In genomic region chr3:32106132-32106928, GRCh38 we compare ENCODE assay signal across 8 cellular contexts. TPM values are rescaled to one million over a fixed set of nuclear protein-coding genes. Genes with fewer than 3 reads are reported as not detected.
DNase-seq lines count a peak whose midpoint lies in the region; ATAC-seq and TF ChIP-seq lines count a peak whose summit lies in the region.

Gene GPD1L, plus strand, starts transcription at chr3:32106620. Its CDS starts 92 bp downstream, at chr3:32106712.

- H3F3A ChIP-seq in OCI-LY1 (ENCODE audit: insufficient read depth, low read length), result no peaks in the 10 kb centered on the region

- peak within 1 kb of the TSS; percentile 69 for H3K27ac Mint-ChIP-seq in mesothelial cell of epicardium

- no peak within 1 kb of the TSS for H3K9ac ChIP-seq in HUES6 (ENCODE audit: low read length)
- peak within 1 kb of the TSS; percentile 72 for H3K9ac ChIP-seq in OCI-LY1 (ENCODE audit: low read length)

- H2AFZ ChIP-seq in OCI-LY1 (ENCODE audit: low read length), result peak within 1 kb of the TSS; percentile 99

- H3K4me3 ChIP-seq in HUES6 (ENCODE audit: low read depth, low read length) (peak within 1 kb of the TSS; percentile 79), OCI-LY1 (ENCODE audit: low read depth, low read length, poor library complexity, severe bottlenecking) (peak within 1 kb of the TSS; percentile 87)

- no peaks in the 10 kb centered on the region for H4K20me1 ChIP-seq in OCI-LY1 (ENCODE audit: insufficient read depth, low read length)

- peaks cover 22% of the 10 kb centered on the region for H3K27me3 ChIP-seq in HUES6 (ENCODE audit: control insufficient read depth, insufficient read depth, low read length)
- H3K27me3 ChIP-seq in OCI-LY1 (ENCODE audit: insufficient read depth, low read length), result no peaks in the 10 kb centered on the region

- peaks cover 5% of the 10 kb centered on the region; the same call in 1 of the 2 replicates for H3K79me2 ChIP-seq in OCI-LY1 (ENCODE audit: insufficient read depth, low read length)

- in situ Hi-C loops in Caki2 (cut with HindIII; ENCODE audit: low pct_unique_long_range_greater_than_20kb, low sequenced_read_pairs) (loop anchor here (10.0 kb wide), 1 partner anchor 122 kb away; the partner anchor contains the start of genes OSBPL10 and ZNF860), endometrial microvascular endothelial cells (cut with HindIII; ENCODE audit: inconsistent ontology term, low pct_unique_long_range_greater_than_20kb, low sequenced_read_pairs) (no loop called here)

- H3K36me3 ChIP-seq in HUES6 (ENCODE audit: control insufficient read depth, insufficient read depth, low read length) (no peaks in the 10 kb centered on the region), OCI-LY1 (ENCODE audit: insufficient read depth, low read length) (no peaks in the 10 kb centered on the region)

- TF ChIP-seq CTCF in OCI-LY1 (IDR thresholded peaks at IDR 0.05; ENCODE audit: low read length) (no peak), mesothelial cell of epicardium (IDR thresholded peaks at IDR 0.05; ENCODE audit: unreplicated experiment) (no peak)

- no peaks in the 10 kb centered on the region for H3K9me2 ChIP-seq in OCI-LY1 (ENCODE audit: low read depth, low read length)

- peaks cover 9% of the 10 kb centered on the region; the same call in 1 of the 2 replicates for H3K4me1 ChIP-seq in HUES6 (ENCODE audit: control insufficient read depth, insufficient read depth, low read length)
- peaks cover 26% of the 10 kb centered on the region for H3K4me1 ChIP-seq in OCI-LY1 (ENCODE audit: insufficient read depth, low read length, severe bottlenecking)

- peak; percentile 90 for DNase-seq in Caki2 (ENCODE audit: low read depth)
- peak; percentile 93 for DNase-seq in activated CD8-positive, alpha-beta memory T cell treated with anti-CD3 and anti-CD28 coated beads, Interleukin-2, amount 50 U/mL, for 4 hours
- DNase-seq in mesothelial cell of epicardium (ENCODE audit: low spot score in 2 of 2, unreplicated experiment in 2 of 2), result peak; percentile 84 to 91
- DNase-seq in stimulated activated CD8-positive, alpha-beta memory T cell treated with anti-CD3 and anti-CD28 coated beads, Interleukin-15, amount 100 ng/mL, for 4 hours (ENCODE audit: low read depth in 2 of 2), result peak; percentile 80 to 86

- peak; percentile 99 for ATAC-seq in GM21447 (IDR thresholded peaks at IDR 0.05; ENCODE audit: unreplicated experiment)

- H3K9me3 Mint-ChIP-seq in mesothelial cell of epicardium, result peaks cover 21% of the 10 kb centered on the region

- peaks cover 12% of the 10 kb centered on the region for H3K27me3 Mint-ChIP-seq in mesothelial cell of epicardium (ENCODE audit: low read depth)

- H3K4me3 Mint-ChIP-seq in mesothelial cell of epicardium, result peak within 1 kb of the TSS; percentile 86

- H3K9me3 ChIP-seq in HUES6 (ENCODE audit: control insufficient read depth, insufficient read depth, low read depth, low read length), result peaks cover 23% of the 10 kb centered on the region
- H3K9me3 ChIP-seq in OCI-LY1 (ENCODE audit: low read length), result no peaks in the 10 kb centered on the region

- peak within 1 kb of the TSS; percentile 91 for H3K4me2 ChIP-seq in OCI-LY1 (ENCODE audit: low read length)

- H3K27ac ChIP-seq in HUES6 (ENCODE audit: low read depth, low read length), result no peak within 1 kb of the TSS
- H3K27ac ChIP-seq in OCI-LY1 (ENCODE audit: low read depth, low read length, poor library complexity, severe bottlenecking), result peak within 1 kb of the TSS; percentile 19

- H3K4me1 Mint-ChIP-seq in mesothelial cell of epicardium, result peaks cover 15% of the 10 kb centered on the region

- peaks cover 12% of the 10 kb centered on the region for H3K36me3 Mint-ChIP-seq in mesothelial cell of epicardium

RNA-seq across cellular contexts. Expression of gene GPD1L, which starts in this region (rescaled TPM):
- 4.3 and 6.3 TPM in 2 replicates for total RNA-seq in Caki2 (2014; rRNA removed; shearing (Covaris generic); ENCODE audit: low replicate concordance)
- 22.4 TPM for total RNA-seq in endometrial microvascular endothelial cells (ENCODE audit: inconsistent ontology term)
- 8.5 to 10.4 TPM (median 9.3 TPM) in 3 replicates for total RNA-seq in mesothelial cell of epicardium
